Comparison of ENCODE assay signal across 10 cellular contexts in genomic region chr1:161021959-161022332, GRCh38. TPM values are rescaled to one million over a fixed set of nuclear protein-coding genes. Genes with fewer than 3 reads are reported as not detected.
DNase-seq lines count a peak whose midpoint lies in the region; ATAC-seq and TF ChIP-seq lines count a peak whose summit lies in the region.
"Had no signal": no experiment of that assay in that cellular context is flagged by ENCODE, and none has a peak within 500 bp of the region (broad histone marks: within the 10 kb centered on the region; RNA-seq: fewer than 3 reads in every experiment).

No MANE protein-coding gene starts in this region.

- H3K4me1 ChIP-seq in upper lobe of left lung: peaks cover 22 to 36% (median 33%) of the 10 kb centered on the region in 4 donors

- TF ChIP-seq POLR2A in upper lobe of left lung (IDR thresholded peaks at IDR 0.05): no peak

- ATAC-seq in activated T-cell treated with anti-CD3 and anti-CD28 coated beads, Interleukin-2, amount 50 U/mL, for 72 hours (replicated peaks in 1 of 2): peak; percentile 41 to 47
- ATAC-seq in activated CD8-positive, alpha-beta T cell treated with anti-CD3 and anti-CD28 coated beads, Interleukin-2, amount 10 ng/mL, durations not matched to agents 7 days and 5 days: no peak
- ATAC-seq in upper lobe of left lung (ENCODE audit: low FRiP score in 2 of 2): no peak

- no peaks in the 10 kb centered on the region for H3K36me3 ChIP-seq in upper lobe of left lung
- H3K36me3 ChIP-seq: gastroesophageal sphincter had no signal

- peak overlapping the region in 3 of 4 donors; percentile 60 to 79 (median 77) for H3K4me3 ChIP-seq in upper lobe of left lung

- CTCF ChIA-PET in activated CD8-positive, alpha-beta T cell treated with anti-CD3 and anti-CD28 coated beads, Interleukin-2, amount 10 ng/mL, durations not matched to agents 7 days and 5 days (lab: Charles Lee): interaction anchor here (0.8 to 2.5 kb wide), 7 partner anchors 11 to 75 kb away, joined by 4 to 22 read pairs (median 10); partner anchors contain the start of genes TSTD1 and USF1

- no peaks in the 10 kb centered on the region for H3K9me3 ChIP-seq in upper lobe of left lung
- H3K9me3 ChIP-seq: gastroesophageal sphincter had no signal

- POLR2A ChIA-PET in activated CD8-positive, alpha-beta T cell treated with anti-CD3 and anti-CD28 coated beads, Interleukin-2, amount 10 ng/mL, durations not matched to agents 7 days and 5 days (lab: Charles Lee): interaction anchor here (0.6 to 3.2 kb wide), 7 partner anchors 9 to 106 kb away, joined by 3 to 28 read pairs (median 6); partner anchors contain the start of genes ARHGAP30, TSTD1 and USF1

- no peak for TF ChIP-seq EP300 in upper lobe of left lung (IDR thresholded peaks at IDR 0.05)

- no peaks in the 10 kb centered on the region for H3K9me3 Mint-ChIP-seq in activated T-cell treated with anti-CD3 and anti-CD28 coated beads, Interleukin-2, amount 50 U/mL, for 72 hours
- H3K9me3 Mint-ChIP-seq in activated CD8-positive, alpha-beta T cell treated with anti-CD3 and anti-CD28 coated beads, Interleukin-2, amount 10 ng/mL, durations not matched to agents 7 days and 5 days (ENCODE audit: insufficient read depth): no peaks in the 10 kb centered on the region
- no peaks in the 10 kb centered on the region for H3K9me3 Mint-ChIP-seq in immature natural killer cell

- H3K27me3 ChIP-seq in upper lobe of left lung: no peaks in the 10 kb centered on the region

- peaks cover 0 to 12% of the 10 kb centered on the region in 2 donors for H3K36me3 Mint-ChIP-seq in activated T-cell treated with anti-CD3 and anti-CD28 coated beads, Interleukin-2, amount 50 U/mL, for 72 hours (ENCODE audit: insufficient read depth in 2 of 2)
- H3K36me3 Mint-ChIP-seq in activated CD8-positive, alpha-beta T cell treated with anti-CD3 and anti-CD28 coated beads, Interleukin-2, amount 10 ng/mL, durations not matched to agents 7 days and 5 days (ENCODE audit: low read depth): peaks cover 1% of the 10 kb centered on the region
- H3K36me3 Mint-ChIP-seq in immature natural killer cell: no peaks in the 10 kb centered on the region

- H3K27ac ChIP-seq in upper lobe of left lung: peak overlapping the region; percentile 91 to 96 (median 93)

- peaks cover 56% of the 10 kb centered on the region for H3K4me1 Mint-ChIP-seq in activated T-cell treated with anti-CD3 and anti-CD28 coated beads, Interleukin-2, amount 50 U/mL, for 72 hours (ENCODE audit: low read depth)
- peaks cover 42% of the 10 kb centered on the region for H3K4me1 Mint-ChIP-seq in activated CD8-positive, alpha-beta T cell treated with anti-CD3 and anti-CD28 coated beads, Interleukin-2, amount 10 ng/mL, durations not matched to agents 7 days and 5 days (ENCODE audit: low read depth)
- peaks cover 25 to 30% of the 10 kb centered on the region in 2 donors for H3K4me1 Mint-ChIP-seq in immature natural killer cell

- WGBS in upper lobe of left lung, 2 donors: 64 to 67% methylated on average over 2 of the region's 2 CpGs

- TF ChIP-seq CTCF in upper lobe of left lung (IDR thresholded peaks at IDR 0.05): no peak

- no peak for DNase-seq in activated T-cell treated with anti-CD3 and anti-CD28 coated beads, Interleukin-2, amount 50 U/mL, for 72 hours
- DNase-seq in activated T-cell treated with anti-CD3 and anti-CD28 coated beads for 4 hours: no peak
- DNase-seq in activated CD8-positive, alpha-beta T cell treated with anti-CD3 and anti-CD28 coated beads, Interleukin-2, amount 10 ng/mL, durations not matched to agents 7 days and 5 days: no peak
- DNase-seq in immature natural killer cell: no peak
- DNase-seq in upper lobe of left lung: no peak
- DNase-seq in SK-N-DZ (ENCODE audit: low spot score): no peak
- DNase-seq in DMS79 treated with DMSO at 0.1 percent for 48 hours (lab: John Stamatoyannopoulos, UW): no peak
- DNase-seq in COLO668 (lab: John Stamatoyannopoulos, UW; ENCODE audit: unreplicated experiment): no peak
- DNase-seq: activated effector memory CD4-positive, alpha-beta T cell treated with Interleukin-2 at 50 U/mL for 16 hours had no signal

- peaks cover 7% of the 10 kb centered on the region for H3K27me3 Mint-ChIP-seq in activated T-cell treated with anti-CD3 and anti-CD28 coated beads, Interleukin-2, amount 50 U/mL, for 72 hours (ENCODE audit: low read depth)
- H3K27me3 Mint-ChIP-seq in activated CD8-positive, alpha-beta T cell treated with anti-CD3 and anti-CD28 coated beads, Interleukin-2, amount 10 ng/mL, durations not matched to agents 7 days and 5 days (ENCODE audit: low read depth): peaks cover 2% of the 10 kb centered on the region
- H3K27me3 Mint-ChIP-seq in immature natural killer cell (ENCODE audit: low read depth in 3 of 3): peaks cover 7 to 16% (median 11%) of the 10 kb centered on the region in 3 donors

- peak overlapping the region; percentile 81 to 88 for H3K4me3 Mint-ChIP-seq in activated T-cell treated with anti-CD3 and anti-CD28 coated beads, Interleukin-2, amount 50 U/mL, for 72 hours
- peak overlapping the region; percentile 87 for H3K4me3 Mint-ChIP-seq in activated CD8-positive, alpha-beta T cell treated with anti-CD3 and anti-CD28 coated beads, Interleukin-2, amount 10 ng/mL, durations not matched to agents 7 days and 5 days
- H3K4me3 Mint-ChIP-seq in immature natural killer cell: peak overlapping the region; percentile 87 to 95 (median 94)

- H3K27ac Mint-ChIP-seq in activated T-cell treated with anti-CD3 and anti-CD28 coated beads, Interleukin-2, amount 50 U/mL, for 72 hours: no peak overlapping the region
- H3K27ac Mint-ChIP-seq in activated CD8-positive, alpha-beta T cell treated with anti-CD3 and anti-CD28 coated beads, Interleukin-2, amount 10 ng/mL, durations not matched to agents 7 days and 5 days: no peak overlapping the region
- peak overlapping the region in 5 of 6 donors; percentile 57 to 95 (median 89) for H3K27ac Mint-ChIP-seq in immature natural killer cell

RNA-seq across cellular contexts. Expression of gene F11R, which starts 1.0 kb away (rescaled TPM):
- total RNA-seq in activated T-cell treated with anti-CD3 and anti-CD28 coated beads, Interleukin-2, amount 50 U/mL, for 72 hours: 10 to 100 TPM; 38.2 to 38.8 TPM
- total RNA-seq in activated CD8-positive, alpha-beta T cell treated with anti-CD3 and anti-CD28 coated beads, Interleukin-2, amount 10 ng/mL, durations not matched to agents 7 days and 5 days: 10 to 100 TPM; 13.7 to 18.4 TPM
- 10 to 100 TPM; 11.5 to 53.2 (median 27.7) TPM for polyA plus RNA-seq in immature natural killer cell
- 100 to 1,000 TPM in 5 of 6 donors, 10 to 100 TPM in 1; 99.0 to 209 (median 172) TPM for total RNA-seq in upper lobe of left lung
- polyA plus RNA-seq in SK-N-DZ (2014; cell fraction: cytosol; rRNA removed): not detected in 2 replicates
- polyA plus RNA-seq in SK-N-DZ (2014; cell fraction: nucleus; rRNA removed): 0.12 and 2.2 TPM in 2 replicates

RNA-seq across cellular contexts. Expression of gene TSTD1, which starts 16.8 kb away (rescaled TPM):
- 10 to 100 TPM; 46.3 to 78.0 TPM for total RNA-seq in activated T-cell treated with anti-CD3 and anti-CD28 coated beads, Interleukin-2, amount 50 U/mL, for 72 hours
- total RNA-seq in activated CD8-positive, alpha-beta T cell treated with anti-CD3 and anti-CD28 coated beads, Interleukin-2, amount 10 ng/mL, durations not matched to agents 7 days and 5 days: 10 to 100 TPM; 63.2 to 63.3 TPM
- polyA plus RNA-seq in immature natural killer cell: 100 to 1,000 TPM; 229 to 385 (median 349) TPM
- 100 to 1,000 TPM in 4 of 6 donors, 10 to 100 TPM in 2; 56.2 to 170 (median 113) TPM for total RNA-seq in upper lobe of left lung
- not detected in 2 replicates for polyA plus RNA-seq in SK-N-DZ (2014; cell fraction: cytosol; rRNA removed)
- polyA plus RNA-seq in SK-N-DZ (2014; cell fraction: nucleus; rRNA removed): 3.2 TPM in 1 of 2 replicates, not detected in the other

RNA-seq across cellular contexts. Expression of gene USF1, which starts 23.8 kb away (rescaled TPM):
- 10 to 100 TPM; 52.3 to 57.5 TPM for total RNA-seq in activated T-cell treated with anti-CD3 and anti-CD28 coated beads, Interleukin-2, amount 50 U/mL, for 72 hours
- 10 to 100 TPM; 81.6 to 83.2 TPM for total RNA-seq in activated CD8-positive, alpha-beta T cell treated with anti-CD3 and anti-CD28 coated beads, Interleukin-2, amount 10 ng/mL, durations not matched to agents 7 days and 5 days
- polyA plus RNA-seq in immature natural killer cell: 10 to 100 TPM in 1 of 3 donors, 1 to 10 TPM in 1, not detected in 1; 7.9 to 12.2 TPM
- total RNA-seq in upper lobe of left lung: 100 to 1,000 TPM in 1 of 6 donors, 10 to 100 TPM in 5; 78.2 to 151 (median 84.2) TPM
- 77.6 and 80.5 TPM in 2 replicates for polyA plus RNA-seq in SK-N-DZ (2014; cell fraction: cytosol; rRNA removed)
- 296 and 346 TPM in 2 replicates for polyA plus RNA-seq in SK-N-DZ (2014; cell fraction: nucleus; rRNA removed)

RNA-seq across cellular contexts. Expression of gene ARHGAP30, which starts 47.7 kb away (rescaled TPM):
- total RNA-seq in activated T-cell treated with anti-CD3 and anti-CD28 coated beads, Interleukin-2, amount 50 U/mL, for 72 hours: 100 to 1,000 TPM; 192 to 198 TPM
- total RNA-seq in activated CD8-positive, alpha-beta T cell treated with anti-CD3 and anti-CD28 coated beads, Interleukin-2, amount 10 ng/mL, durations not matched to agents 7 days and 5 days: 100 to 1,000 TPM; 277 to 281 TPM
- 100 to 1,000 TPM in 2 of 3 donors, 10 to 100 TPM in 1; 98.0 to 265 (median 103) TPM for polyA plus RNA-seq in immature natural killer cell
- total RNA-seq in upper lobe of left lung: 10 to 100 TPM; 26.8 to 69.9 (median 51.2) TPM
- 0.09 TPM in 1 of 2 replicates, not detected in the other for polyA plus RNA-seq in SK-N-DZ (2014; cell fraction: cytosol; rRNA removed)
- not detected in 2 replicates for polyA plus RNA-seq in SK-N-DZ (2014; cell fraction: nucleus; rRNA removed)

Comparison
In these comparisons a context has a peak if more than half of its experiments do, and no peak if none do; other contexts are left out.
1. ATAC-seq: peak in activated T-cell treated with anti-CD3 and anti-CD28 coated beads, Interleukin-2, amount 50 U/mL, for 72 hours (2 of 2); none in activated CD8-positive, alpha-beta T cell treated with anti-CD3 and anti-CD28 coated beads, Interleukin-2, amount 10 ng/mL, durations not matched to agents 7 days and 5 days (single experiment) and upper lobe of left lung (0 of 2).
2. H3K27ac Mint-ChIP-seq: peak in immature natural killer cell (5 of 6); none in activated T-cell treated with anti-CD3 and anti-CD28 coated beads, Interleukin-2, amount 50 U/mL, for 72 hours (single experiment) and activated CD8-positive, alpha-beta T cell treated with anti-CD3 and anti-CD28 coated beads, Interleukin-2, amount 10 ng/mL, durations not matched to agents 7 days and 5 days (single experiment).
3. Peak in every context shown above with its lines, with median percentiles within 50 percentile points of each other: H3K4me3 Mint-ChIP-seq.